Comparison of ENCODE assay signal across 8 cellular contexts in the genomic region with DNA sequence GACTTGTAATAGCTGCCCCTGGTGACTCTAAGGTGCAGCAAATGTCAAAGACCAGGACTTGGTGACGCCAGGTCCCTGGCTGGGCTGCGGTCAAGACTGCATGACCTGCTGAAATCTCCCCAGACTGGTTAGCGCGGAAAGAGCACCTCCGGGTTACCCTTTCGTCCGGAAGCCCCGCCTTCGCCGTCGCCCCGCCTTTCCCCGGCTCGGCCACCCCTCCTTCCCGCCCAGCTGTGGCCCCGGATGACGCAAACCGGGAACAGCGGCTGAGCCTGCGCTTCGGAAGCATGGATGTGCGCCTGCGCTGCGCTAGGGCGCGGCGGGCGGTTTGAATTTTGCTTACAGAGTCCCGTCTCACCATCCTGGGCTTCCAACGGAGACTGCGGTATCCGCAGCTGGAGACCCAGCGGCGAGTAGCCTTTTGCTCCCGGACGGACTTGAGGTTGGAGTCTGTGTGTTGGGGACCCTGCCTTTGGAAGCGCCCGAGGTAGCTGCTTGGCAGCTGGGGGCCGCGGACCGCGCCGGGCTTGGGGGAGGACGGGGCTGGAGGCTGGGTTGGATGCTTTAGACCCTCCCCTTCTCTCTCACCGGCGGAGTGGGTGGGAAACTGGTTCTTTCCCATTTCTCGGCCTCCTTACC. TPM values are rescaled to one million over a fixed set of nuclear protein-coding genes. Genes with fewer than 3 reads are reported as not detected.
DNase-seq lines count a peak whose midpoint lies in the region; ATAC-seq, FAIRE-seq and TF ChIP-seq lines count a peak whose summit lies in the region.

A gene with protein sequence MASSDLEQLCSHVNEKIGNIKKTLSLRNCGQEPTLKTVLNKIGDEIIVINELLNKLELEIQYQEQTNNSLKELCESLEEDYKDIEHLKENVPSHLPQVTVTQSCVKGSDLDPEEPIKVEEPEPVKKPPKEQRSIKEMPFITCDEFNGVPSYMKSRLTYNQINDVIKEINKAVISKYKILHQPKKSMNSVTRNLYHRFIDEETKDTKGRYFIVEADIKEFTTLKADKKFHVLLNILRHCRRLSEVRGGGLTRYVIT (plus strand): TSS at position 294 of the 639 bp plus-strand sequence. CDS start 785 bp downstream, outside the sequence.

- H2AFZ ChIP-seq in H1 (ENCODE audit: low read length) = peak within 1 kb of the TSS; percentile 93

- H3K79me2 ChIP-seq in H1 (ENCODE audit: control insufficient read depth in 1 of 2, insufficient read depth in 2 of 2, low read length in 2 of 2) = peaks cover 0 to 8% of the 10 kb centered on the region in 2 experiments; a peak in 2 of 4 replicates

- peaks cover 8% of the 10 kb centered on the region for H3K4me1 Mint-ChIP-seq in memory B cell

- FAIRE-seq in HTR-8/SVneo (lab: Jason Lieb, UNC) (peak; percentile 77), H1 (lab: Jason Lieb, UNC) (peak; percentile 7)

- peak within 1 kb of the TSS; percentile 61 to 90 (median 84) for H3K4me3 ChIP-seq in H1 (ENCODE audit: extremely low read depth in 1 of 4, insufficient read depth in 2 of 4, low read depth in 3 of 4, low read length in 4 of 4)

- no peaks in the 10 kb centered on the region for H3K23me2 ChIP-seq in H1 (ENCODE audit: low read depth, low read length)

- no peaks in the 10 kb centered on the region for H4K20me1 ChIP-seq in H1 (replicated peaks in 1 of 2; ENCODE audit: control insufficient read depth in 1 of 2, insufficient read depth in 2 of 2, low read length in 2 of 2)

- H3K27me3 ChIP-seq in H1 (replicated peaks in 1 of 4; ENCODE audit: control insufficient read depth in 3 of 4, extremely low read depth in 1 of 4, insufficient read depth in 3 of 4, low read length in 3 of 4) = no peaks in the 10 kb centered on the region

- H3K27ac ChIP-seq in H1 (ENCODE audit: low read depth, low read length) = peak within 1 kb of the TSS; percentile 49; the same call in 1 of the 2 replicates

- H3K36me3 ChIP-seq in H1 (ENCODE audit: control insufficient read depth in 2 of 4, insufficient read depth in 4 of 4, low read length in 3 of 4) = peaks cover 0 to 6% (median 1%) of the 10 kb centered on the region in 4 experiments; a peak in 3 of 8 replicates

- peak within 1 kb of the TSS; percentile 77 to 92 (median 82) for H3K9ac ChIP-seq in H1 (replicated peaks in 1 of 4; ENCODE audit: extremely low read depth in 1 of 4, low read depth in 3 of 4, low read length in 3 of 4)

- POLR2A ChIA-PET in H1 (lab: Charles Lee; ENCODE audit: partially characterized antibody) = interaction anchor here (0.9 to 2.2 kb wide), 11 partner anchors 8 to 100 kb away, joined by 3 to 7 read pairs (median 4); no protein-coding TSS in a partner anchor

- H3K9me3 ChIP-seq in H1 (ENCODE audit: insufficient read depth in 2 of 2, low read depth in 1 of 2, low read length in 1 of 2) = peaks cover 0 to 2% of the 10 kb centered on the region in 2 experiments; a peak in 1 of 4 replicates

- peak within 1 kb of the TSS; percentile 44 for H3K4ac ChIP-seq in H1 (replicated peaks; ENCODE audit: insufficient read length, low read depth, low read length)

- H2BK5ac ChIP-seq in H1 (ENCODE audit: low read depth, low read length) = peak within 1 kb of the TSS; percentile 90

- H3K14ac ChIP-seq in H1 (ENCODE audit: insufficient read length) = no peak within 1 kb of the TSS

- H2BK120ac ChIP-seq in H1 (replicated peaks; ENCODE audit: low read depth, low read length) = peak within 1 kb of the TSS; percentile 40

- no peak within 1 kb of the TSS for H2BK20ac ChIP-seq in H1 (ENCODE audit: low read length)

- H3K79me1 ChIP-seq in H1 (ENCODE audit: low read depth, low read length) = peaks cover 4% of the 10 kb centered on the region; the same call in 1 of the 2 replicates

- H2BK12ac ChIP-seq in H1 (ENCODE audit: low read depth, low read length) = no peak within 1 kb of the TSS

- H4K5ac ChIP-seq in H1 (ENCODE audit: insufficient read length, low read depth, low read length) = peak within 1 kb of the TSS; percentile 84

- 0 out of 4 replicates have a peak, but pooled peaks of 1 of the 2 experiments have one; percentile 1 for TF ChIP-seq RAD21 in H1 (IDR thresholded peaks at IDR 0.05 in 1 of 2, conservative IDR thresholded peaks at IDR 0.05 in 1 of 2; ENCODE audit: low read depth in 2 of 2, low read length in 2 of 2)

- TF ChIP-seq EP300 in H1 (IDR thresholded peaks at IDR 0.05; ENCODE audit: borderline replicate concordance in 1 of 2, low read depth in 2 of 2, low read length in 2 of 2) = no peak

- H3K56ac ChIP-seq in H1 (replicated peaks; ENCODE audit: insufficient read length, low read depth, low read length) = no peak within 1 kb of the TSS

- H2BK15ac ChIP-seq in H1 (ENCODE audit: low read length) = no peak within 1 kb of the TSS

- WGBS in H1 (ENCODE audit: extremely low coverage in 1 of 2, insufficient coverage in 1 of 2, insufficient read length in 1 of 2, insufficient replicate concordance in 2 of 2, low coverage in 1 of 2, low lambda C conversion rate in 2 of 2, missing lambda C conversion rate in 1 of 2), 2 experiments = 3% methylated on average over 45 of the region's 47 CpGs; no CpG with 5 or more reads in 1 of the 2 experiments

- peaks cover 0 to 4% (median 0%) of the 10 kb centered on the region in 4 experiments; a peak in 1 of 7 replicates for H3K4me1 ChIP-seq in H1 (replicated peaks in 1 of 4; ENCODE audit: control insufficient read depth in 3 of 4, insufficient read depth in 4 of 4, low read length in 3 of 4)

- CTCF ChIA-PET in H1 (lab: Charles Lee; ENCODE audit: partially characterized antibody) = interaction anchor here (1.0 to 1.2 kb wide), 2 partner anchors 18 to 23 kb away, joined by 3 read pairs; no protein-coding TSS in a partner anchor

- H3K27ac Mint-ChIP-seq in memory B cell = peak within 1 kb of the TSS; percentile 67

- H4K8ac ChIP-seq in H1 (ENCODE audit: extremely low read depth, insufficient read depth, low read length) = no peak within 1 kb of the TSS; the same call in 1 of the 2 replicates

- H3K4me3 Mint-ChIP-seq in memory B cell = peak within 1 kb of the TSS; percentile 85

- H2AK5ac ChIP-seq in H1 (ENCODE audit: low read depth, low read length) = no peak within 1 kb of the TSS

- peaks cover 3% of the 10 kb centered on the region for H3K9me3 Mint-ChIP-seq in memory B cell

- ATAC-seq in GM21367 (IDR thresholded peaks at IDR 0.05; ENCODE audit: unreplicated experiment) = peak; percentile 92
- peak; percentile 98 for ATAC-seq in memory B cell (ENCODE audit: low read depth)

- no peak for TF ChIP-seq CTCF in H1 (IDR thresholded peaks at IDR 0.05; ENCODE audit: control extremely low read depth in 1 of 3, insufficient read depth in 1 of 3, low read depth in 1 of 3, low read length in 3 of 3)

- H3K36me3 Mint-ChIP-seq in memory B cell = peaks cover 2% of the 10 kb centered on the region

- peaks cover 2% of the 10 kb centered on the region for H3K27me3 Mint-ChIP-seq in memory B cell

- no peak within 1 kb of the TSS for H4K91ac ChIP-seq in H1 (replicated peaks; ENCODE audit: insufficient read length, low read length)

- H3K4me2 ChIP-seq in H1 (ENCODE audit: insufficient read depth in 1 of 2, low read depth in 2 of 2, low read length in 2 of 2) = peak within 1 kb of the TSS; percentile 64 to 69

- peak within 1 kb of the TSS; percentile 92; the same call in 1 of the 2 replicates for H3K18ac ChIP-seq in H1 (ENCODE audit: extremely low read depth, low read length)

- DNase-seq in COLO829 (ENCODE audit: low spot score) = peak; percentile 98
- DNase-seq in HTR-8/SVneo (ENCODE audit: insufficient read length, low spot score) = peak; percentile 81
- DNase-seq in NOMO-1 treated with dmso at 0.1 percent for 144 hours (lab: John Stamatoyannopoulos, UW; ENCODE audit: unreplicated experiment) = peak; percentile 82
- DNase-seq in activated CD8-positive, alpha-beta memory T cell treated with anti-CD3 and anti-CD28 coated beads for 48 hours (ENCODE audit: low read depth in 2 of 3, low spot score in 2 of 3) = peak; percentile 60 to 87 (median 81)
- peak; percentile 89 to 94 for DNase-seq in H1 (ENCODE audit: low read depth in 1 of 2, low spot score in 2 of 2)
- peak; percentile 84 to 87 for DNase-seq in memory B cell (ENCODE audit: low spot score in 2 of 2)
- DNase-seq in stimulated activated CD8-positive, alpha-beta memory T cell treated with anti-CD3 and anti-CD28 coated beads, Interleukin-12 subunit alpha, Interleukin-12 subunit beta, amount 100 ng/mL, for 24 hours (ENCODE audit: extremely low read depth) = peak; percentile 72

- TF ChIP-seq POLR2A in H1 (IDR thresholded peaks at IDR 0.05; ENCODE audit: control extremely low read depth in 1 of 2, low read depth in 2 of 2, low read length in 2 of 2) = peak; percentile 83 to 91

- no peak within 1 kb of the TSS for H3K23ac ChIP-seq in H1 (ENCODE audit: insufficient read length)

TF ChIP-seq in H1, 55 proteins besides CTCF, POLR2A, EP300 and RAD21 (continues in another document):
- no peak for TF ChIP-seq CBX8 (IDR thresholded peaks at IDR 0.05; ENCODE audit: borderline replicate concordance, low read depth, low read length)
- no peak for TF ChIP-seq FOSL1 (IDR thresholded peaks at IDR 0.05; ENCODE audit: insufficient read depth, low read depth, low read length)
- TF ChIP-seq SP1 (IDR thresholded peaks at IDR 0.05; ENCODE audit: low read depth, low read length) = no peak
- peak; percentile 56 for TF ChIP-seq TAF7 (optimal IDR thresholded peaks at IDR 0.05; ENCODE audit: borderline replicate concordance, low read depth, low read length)
- no peak for TF ChIP-seq TEAD4 (IDR thresholded peaks at IDR 0.05; ENCODE audit: low read depth, low read length)
- TF ChIP-seq BCL11A (IDR thresholded peaks at IDR 0.05; ENCODE audit: low read depth in 2 of 2, low read length in 2 of 2) = no peak
- no peak for TF ChIP-seq SP4 (IDR thresholded peaks at IDR 0.05; ENCODE audit: low read length)
- TF ChIP-seq SP2 (IDR thresholded peaks at IDR 0.05; ENCODE audit: low read length) = no peak
- TF ChIP-seq CHD1 (IDR thresholded peaks at IDR 0.05; ENCODE audit: low read depth, low read length) = no peak
- TF ChIP-seq, protein P1, sequence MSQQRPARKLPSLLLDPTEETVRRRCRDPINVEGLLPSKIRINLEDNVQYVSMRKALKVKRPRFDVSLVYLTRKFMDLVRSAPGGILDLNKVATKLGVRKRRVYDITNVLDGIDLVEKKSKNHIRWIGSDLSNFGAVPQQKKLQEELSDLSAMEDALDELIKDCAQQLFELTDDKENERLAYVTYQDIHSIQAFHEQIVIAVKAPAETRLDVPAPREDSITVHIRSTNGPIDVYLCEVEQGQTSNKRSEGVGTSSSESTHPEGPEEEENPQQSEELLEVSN (IDR thresholded peaks at IDR 0.05) = peak; percentile 24; the same call in 1 of the 2 replicates

RNA-seq across cellular contexts. Expression of the gene that starts here (rescaled TPM):
- total RNA-seq in H1 (2021; fragmentation: NEBNext Ultra II Directional; extraction: Animal tissue kit (Norgen Biotek cat#: 25700)) = 18.9 and 22.9 TPM in 2 replicates
- polyA plus RNA-seq in H1 (2011; rRNA removed) = 8.6 and 9.2 TPM in 2 replicates
- 11.4 TPM for polyA plus RNA-seq in H1 (2011; cell fraction: cytosol; rRNA removed)
- 4.9 TPM for polyA plus RNA-seq in H1 (2011; cell fraction: nucleus; rRNA removed)
- polyA plus RNA-seq in H1 (2012, experiment 1 of 2) = 9.4 to 14.7 TPM (median 10.5 TPM) in 4 replicates
- 8.2 TPM for polyA plus RNA-seq in H1 (2012, experiment 2 of 2)
- polyA plus RNA-seq in H1 (2013, experiment 1 of 2) = 16.5 TPM
- 19.3 TPM for polyA plus RNA-seq in H1 (2013, experiment 2 of 2)
- 8.5 and 8.7 TPM in 2 replicates for polyA minus RNA-seq in H1 (2011; rRNA and poly(A)+ RNA removed)
- polyA minus RNA-seq in H1 (2011; cell fraction: cytosol; rRNA and poly(A)+ RNA removed) = 13.0 TPM
- polyA minus RNA-seq in H1 (2011; cell fraction: nucleus; rRNA and poly(A)+ RNA removed) = 7.0 TPM

Comparison
In these comparisons a context has a peak if more than half of its experiments do, and no peak if none do; other contexts are left out.
1. Peak in every context shown above with its lines: DNase-seq, ATAC-seq, H3K4me3 ChIP-seq and H3K27ac ChIP-seq.